ENCODE assay signal across 1 cellular context in the genomic region with DNA sequence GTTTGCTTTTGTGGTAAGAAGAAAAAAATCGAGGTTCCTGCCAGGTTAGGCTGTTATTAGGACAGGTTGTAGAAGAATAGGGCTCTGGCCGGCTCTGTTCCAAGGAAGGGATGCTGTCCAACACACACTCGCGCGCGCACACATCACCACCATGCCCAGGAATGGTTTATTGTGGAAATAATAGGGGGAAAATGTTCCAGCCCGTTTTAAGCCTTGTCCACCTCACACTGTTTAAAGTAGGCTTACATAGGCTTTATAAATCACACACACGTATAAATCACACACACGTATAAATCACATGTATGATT.
TF ChIP-seq lines count a peak whose summit lies in the region.

No MANE protein-coding gene starts in this region.

TF ChIP-seq in SK-N-SH treated with all-trans-retinoic acid at 6 μM for 48 hours, 23 proteins besides CTCF, POLR2A, EP300 and RAD21 (continued from another document):
- TF ChIP-seq, protein P1, sequence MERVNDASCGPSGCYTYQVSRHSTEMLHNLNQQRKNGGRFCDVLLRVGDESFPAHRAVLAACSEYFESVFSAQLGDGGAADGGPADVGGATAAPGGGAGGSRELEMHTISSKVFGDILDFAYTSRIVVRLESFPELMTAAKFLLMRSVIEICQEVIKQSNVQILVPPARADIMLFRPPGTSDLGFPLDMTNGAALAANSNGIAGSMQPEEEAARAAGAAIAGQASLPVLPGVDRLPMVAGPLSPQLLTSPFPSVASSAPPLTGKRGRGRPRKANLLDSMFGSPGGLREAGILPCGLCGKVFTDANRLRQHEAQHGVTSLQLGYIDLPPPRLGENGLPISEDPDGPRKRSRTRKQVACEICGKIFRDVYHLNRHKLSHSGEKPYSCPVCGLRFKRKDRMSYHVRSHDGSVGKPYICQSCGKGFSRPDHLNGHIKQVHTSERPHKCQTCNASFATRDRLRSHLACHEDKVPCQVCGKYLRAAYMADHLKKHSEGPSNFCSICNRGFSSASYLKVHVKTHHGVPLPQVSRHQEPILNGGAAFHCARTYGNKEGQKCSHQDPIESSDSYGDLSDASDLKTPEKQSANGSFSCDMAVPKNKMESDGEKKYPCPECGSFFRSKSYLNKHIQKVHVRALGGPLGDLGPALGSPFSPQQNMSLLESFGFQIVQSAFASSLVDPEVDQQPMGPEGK (CRISPR knock-in tag; IDR thresholded peaks at IDR 0.05; ENCODE audit: borderline replicate concordance) = no peak
- TF ChIP-seq, protein P2, sequence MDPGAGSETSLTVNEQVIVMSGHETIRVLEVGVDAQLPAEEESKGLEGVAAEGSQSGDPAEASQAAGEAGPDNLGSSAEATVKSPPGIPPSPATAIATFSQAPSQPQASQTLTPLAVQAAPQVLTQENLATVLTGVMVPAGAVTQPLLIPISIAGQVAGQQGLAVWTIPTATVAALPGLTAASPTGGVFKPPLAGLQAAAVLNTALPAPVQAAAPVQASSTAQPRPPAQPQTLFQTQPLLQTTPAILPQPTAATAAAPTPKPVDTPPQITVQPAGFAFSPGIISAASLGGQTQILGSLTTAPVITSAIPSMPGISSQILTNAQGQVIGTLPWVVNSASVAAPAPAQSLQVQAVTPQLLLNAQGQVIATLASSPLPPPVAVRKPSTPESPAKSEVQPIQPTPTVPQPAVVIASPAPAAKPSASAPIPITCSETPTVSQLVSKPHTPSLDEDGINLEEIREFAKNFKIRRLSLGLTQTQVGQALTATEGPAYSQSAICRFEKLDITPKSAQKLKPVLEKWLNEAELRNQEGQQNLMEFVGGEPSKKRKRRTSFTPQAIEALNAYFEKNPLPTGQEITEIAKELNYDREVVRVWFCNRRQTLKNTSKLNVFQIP (CRISPR knock-in tag; IDR thresholded peaks at IDR 0.05; ENCODE audit: borderline replicate concordance, low read depth) = no peak
- TF ChIP-seq, protein P3, sequence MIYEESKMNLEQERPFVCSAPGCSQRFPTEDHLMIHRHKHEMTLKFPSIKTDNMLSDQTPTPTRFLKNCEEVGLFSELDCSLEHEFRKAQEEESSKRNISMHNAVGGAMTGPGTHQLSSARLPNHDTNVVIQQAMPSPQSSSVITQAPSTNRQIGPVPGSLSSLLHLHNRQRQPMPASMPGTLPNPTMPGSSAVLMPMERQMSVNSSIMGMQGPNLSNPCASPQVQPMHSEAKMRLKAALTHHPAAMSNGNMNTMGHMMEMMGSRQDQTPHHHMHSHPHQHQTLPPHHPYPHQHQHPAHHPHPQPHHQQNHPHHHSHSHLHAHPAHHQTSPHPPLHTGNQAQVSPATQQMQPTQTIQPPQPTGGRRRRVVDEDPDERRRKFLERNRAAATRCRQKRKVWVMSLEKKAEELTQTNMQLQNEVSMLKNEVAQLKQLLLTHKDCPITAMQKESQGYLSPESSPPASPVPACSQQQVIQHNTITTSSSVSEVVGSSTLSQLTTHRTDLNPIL (CRISPR knock-in tag; IDR thresholded peaks at IDR 0.05; ENCODE audit: low read depth) = no peak
- no peak for TF ChIP-seq PPARA (CRISPR knock-in tag; IDR thresholded peaks at IDR 0.05; ENCODE audit: borderline replicate concordance)
